ENCODE assay signal across 20 cellular contexts in the genomic region with DNA sequence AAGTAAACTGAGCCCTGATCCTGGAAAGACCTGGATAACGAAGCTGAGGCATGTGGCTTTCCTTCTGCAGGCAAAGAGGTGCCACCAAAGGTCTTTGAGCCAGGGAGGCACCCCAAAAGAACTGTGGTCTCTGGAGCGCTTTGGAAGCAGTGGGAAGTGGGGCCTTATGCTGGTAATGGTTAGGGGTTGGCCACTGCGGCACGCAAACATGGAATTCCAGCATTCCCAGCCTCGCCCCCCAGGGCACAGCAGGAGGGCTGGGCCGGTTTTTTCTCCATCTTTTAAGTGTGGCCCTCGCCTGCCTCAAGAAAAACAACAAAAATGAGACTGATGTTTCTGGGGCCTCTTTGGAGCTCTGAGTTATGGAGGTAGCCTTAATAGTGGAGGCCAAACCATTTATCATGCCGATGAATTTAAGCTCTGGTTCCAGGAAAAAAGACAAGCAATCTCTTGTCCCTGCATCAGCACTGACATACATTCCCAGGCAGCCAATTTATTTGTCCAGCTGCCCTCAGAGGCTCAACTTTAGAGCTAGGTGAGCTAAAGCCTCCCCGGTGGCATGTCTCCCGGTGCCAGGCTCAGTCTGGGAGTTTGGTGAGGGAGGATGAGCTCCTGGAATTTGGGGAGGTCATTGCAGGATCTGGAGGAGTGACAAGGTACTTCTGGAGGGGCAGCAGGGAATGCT.
"Had no signal": no experiment of that assay in that cellular context is flagged by ENCODE, and none has a peak within 500 bp of the region (broad histone marks: within the 10 kb centered on the region; RNA-seq: fewer than 3 reads in every experiment).

No MANE protein-coding gene starts in this region.

- H3K4me3 ChIP-seq: esophagus muscularis mucosa, heart right ventricle, left ventricle myocardium inferior, lung, right lobe of liver, testis, transverse colon had no signal

- DNase-seq: activated B cell treated with CpG ODN at 0.5 μM for 24 hours; activated CD4-positive, alpha-beta T cell treated with anti-CD3 and anti-CD28 coated beads, Interleukin-2, amount 50 U/mL, for 1 hour; activated CD8-positive, alpha-beta memory T cell treated with anti-CD3 and anti-CD28 coated beads, Interleukin-2, amount 10 ng/mL, durations not matched to agents 7 days and 5 days; activated CD8-positive, alpha-beta T cell treated with anti-CD3 and anti-CD28 coated beads, Interleukin-2, amount 10 ng/mL, durations not matched to agents 7 days and 5 days; activated naive CD8-positive, alpha-beta T cell treated with anti-CD3 and anti-CD28 coated beads, Interleukin-2, amount 50 U/mL, for 24 hours; activated T-cell treated with anti-CD3 and anti-CD28 coated beads, Interleukin-2, amount 50 U/mL, for 48 hours; amygdala; foreskin keratinocyte; heart right ventricle; left ventricle myocardium inferior; posterior cingulate gyrus; right lobe of liver; stimulated activated CD4-positive, alpha-beta T cell treated with anti-CD3 and anti-CD28 coated beads, Interleukin-2, amount 100 ng/mL, for 48 hours; stimulated activated naive CD8-positive, alpha-beta T cell treated with anti-CD3 and anti-CD28 coated beads, Interleukin-15, Interleukin-2, amounts not matched to agents 100 U/mL and 50 U/mL, for 24 hours; T-helper 9 cell; testis; transverse colon had no signal

- H3K4me1 ChIP-seq: esophagus muscularis mucosa, heart right ventricle, left ventricle myocardium inferior, right lobe of liver, testis had no signal

- ATAC-seq: activated CD8-positive, alpha-beta memory T cell treated with anti-CD3 and anti-CD28 coated beads, Interleukin-2, amount 10 ng/mL, durations not matched to agents 7 days and 5 days; activated CD8-positive, alpha-beta T cell treated with anti-CD3 and anti-CD28 coated beads, Interleukin-2, amount 10 ng/mL, durations not matched to agents 7 days and 5 days; activated naive CD8-positive, alpha-beta T cell treated with anti-CD3 and anti-CD28 coated beads, Interleukin-2, amount 50 U/mL, for 24 hours; foreskin keratinocyte; heart right ventricle; right lobe of liver; stimulated activated naive CD8-positive, alpha-beta T cell treated with anti-CD3 and anti-CD28 coated beads, Interleukin-15, Interleukin-2, amounts not matched to agents 100 U/mL and 50 U/mL, for 24 hours had no signal

- H3K27ac ChIP-seq: esophagus muscularis mucosa, foreskin keratinocyte, heart right ventricle, left ventricle myocardium inferior, right lobe of liver, testis, transverse colon had no signal

- H3K27me3 ChIP-seq: right lobe of liver, testis had no signal

- H3K9me3 ChIP-seq: esophagus muscularis mucosa, heart right ventricle, left ventricle myocardium inferior, right lobe of liver, testis, transverse colon had no signal

- FAIRE-seq: islet of Langerhans had no signal

- H3K36me3 ChIP-seq: esophagus muscularis mucosa, heart right ventricle, left ventricle myocardium inferior, right lobe of liver, transverse colon had no signal
